ENCODE assay signal across 20 cellular contexts in the genomic region with DNA sequence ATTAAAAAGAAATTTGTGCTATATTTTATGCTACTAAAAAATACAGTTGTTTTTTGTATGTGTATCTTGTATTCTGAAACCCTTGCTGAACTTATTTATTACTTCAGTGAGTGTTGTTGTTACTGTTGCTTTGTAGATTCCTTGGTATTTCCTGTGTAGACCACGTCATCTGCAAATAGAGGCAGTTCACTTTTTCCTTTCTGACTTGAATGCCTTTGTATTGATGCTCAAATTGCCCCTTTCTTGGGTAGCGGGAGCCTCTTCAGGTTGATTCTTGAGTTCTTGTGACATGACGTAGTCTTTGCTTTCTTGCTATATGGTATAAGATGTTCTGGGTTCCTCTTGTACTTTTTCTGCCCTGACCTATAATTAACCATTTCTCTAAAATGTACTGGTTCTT.
A peak's percentile ranks its signal among the peaks of the same experiment; 100 is the strongest.
DNase-seq lines count a peak whose midpoint lies in the region; ATAC-seq and TF ChIP-seq lines count a peak whose summit lies in the region.
"Had no signal": no experiment of that assay in that cellular context is flagged by ENCODE, and none has a peak within 500 bp of the region (broad histone marks: within the 10 kb centered on the region; RNA-seq: fewer than 3 reads in every experiment).

No MANE protein-coding gene starts in this region.

- CTCF ChIA-PET in IMR-90 (lab: Yijun Ruan, JAX): no interaction called here

- H3K27me3 ChIP-seq in IMR-90 (ENCODE audit: control insufficient read depth, insufficient read depth, low read length): no peaks in the 10 kb centered on the region
- H3K27me3 ChIP-seq: spleen had no signal

- H3K36me3 ChIP-seq in IMR-90 (ENCODE audit: control insufficient read depth, insufficient read depth, low read length): no peaks in the 10 kb centered on the region
- H3K36me3 ChIP-seq: spleen had no signal

- TF ChIP-seq CTCF in IMR-90 (conservative IDR thresholded peaks at IDR 0.05; ENCODE audit: low read depth, low read length): no peak
- TF ChIP-seq CTCF in fibroblast of pulmonary artery (IDR thresholded peaks at IDR 0.05; ENCODE audit: low read length, missing control alignments): no peak
- no peak for TF ChIP-seq CTCF in lower leg skin (IDR thresholded peaks at IDR 0.05)

- H3K18ac ChIP-seq in IMR-90 (ENCODE audit: low read depth, low read length): no peak overlapping the region

- intact Hi-C loops in IMR-90 (cut with micrococcal nuclease) (no loop called here), lower leg skin (cut with DNase I; ENCODE audit: low total_unique reads) (no loop called here)

- H2BK15ac ChIP-seq in IMR-90 (ENCODE audit: low read depth, low read length): no peak overlapping the region

- H3K9me1 ChIP-seq in IMR-90 (ENCODE audit: insufficient read depth, low read length): no peaks in the 10 kb centered on the region

- no peak overlapping the region for H2AFZ ChIP-seq in IMR-90 (replicated peaks; ENCODE audit: low read length, poor library complexity)
- H2AFZ ChIP-seq: GM23338 had no signal

- no peak overlapping the region for H3K14ac ChIP-seq in IMR-90 (replicated peaks; ENCODE audit: low read depth, low read length)

- H3K23ac ChIP-seq in IMR-90 (ENCODE audit: low read depth, low read length): no peak overlapping the region

- no peaks in the 10 kb centered on the region for H3K4me1 ChIP-seq in IMR-90 (ENCODE audit: control insufficient read depth, insufficient read depth, low read length)
- H3K4me1 ChIP-seq: spleen had no signal

- H3K4ac ChIP-seq in IMR-90 (ENCODE audit: low read depth, low read length): no peak overlapping the region

- no peak for TF ChIP-seq RAD21 in IMR-90 (IDR thresholded peaks at IDR 0.05; ENCODE audit: low read length)

- DNase-seq in IMR-90 (peak; percentile 47), amniotic epithelial cell (ENCODE audit: low read depth) (peak; percentile 46), fibroblast of pulmonary artery (ENCODE audit: low read depth) (peak; percentile 71), skeletal muscle cell (ENCODE audit: low read depth) (peak; percentile 1), superior temporal gyrus (ENCODE audit: extremely low spot score) (no peak), lower leg skin (ENCODE audit: low spot score in 2 of 2) (no peak), DMS153 treated with DMSO at 0.1 percent for 48 hours (lab: John Stamatoyannopoulos, UW; ENCODE audit: unreplicated experiment) (no peak)
- DNase-seq: activated CD4-positive, alpha-beta T cell treated with anti-CD3 and anti-CD28 coated beads, Interleukin-2, amount 50 U/mL, for 48 hours; activated naive CD4-positive, alpha-beta T cell; anterior cingulate cortex; NCI-H1105 treated with DMSO at 0.1 percent for 48 hours; NCI-H2081; NCI-H446; SK-N-SH; spleen; stimulated activated CD4-positive, alpha-beta T cell treated with anti-CD3 and anti-CD28 coated beads, Interleukin-4, amount 100 ng/mL, for 24 hours; stimulated activated naive CD8-positive, alpha-beta T cell treated with anti-CD3 and anti-CD28 coated beads, Interleukin-15, amount 100 ng/mL, for 72 hours; trophoblast cell had no signal

- H2BK120ac ChIP-seq in IMR-90 (ENCODE audit: low read depth, low read length): no peak overlapping the region

- no CpG with 5 or more reads among the region's 3 CpGs for WGBS in IMR-90 (ENCODE audit: extremely low coverage in 2 of 2, insufficient read length in 1 of 2), 2 experiments
- WGBS in lower leg skin, 2 donors: 72 to 81% methylated on average over 3 of the region's 3 CpGs

- no peak overlapping the region for H3K9ac ChIP-seq in IMR-90 (ENCODE audit: low read depth, low read length)
- H3K9ac ChIP-seq: SK-N-SH had no signal

- ATAC-seq in IMR-90 (ENCODE audit: low read depth): peak; percentile 17; the same call in 1 of the 2 replicates
- no peak for ATAC-seq in esophagus mucosa
- ATAC-seq: GM23338; stimulated activated naive CD8-positive, alpha-beta T cell treated with anti-CD3 and anti-CD28 coated beads, Interleukin-15, amount 100 ng/mL, for 72 hours had no signal

- in situ Hi-C loops in IMR-90 (cut with MboI; ENCODE audit: low sequenced_read_pairs): no loop called here

- no peak overlapping the region for H3K27ac ChIP-seq in IMR-90 (ENCODE audit: insufficient read depth, low read length)
- H3K27ac ChIP-seq: spleen had no signal

- no peak overlapping the region for H2BK5ac ChIP-seq in IMR-90 (ENCODE audit: low read depth, low read length, poor library complexity, severe bottlenecking)

- H3K56ac ChIP-seq in IMR-90 (ENCODE audit: extremely low read depth, insufficient read depth, low read length): no peak overlapping the region

- H3K4me2 ChIP-seq in IMR-90 (ENCODE audit: low read depth, low read length): no peak overlapping the region
- H3K4me2 ChIP-seq: GM23338, SK-N-SH had no signal

- no peak overlapping the region for H2AK9ac ChIP-seq in IMR-90 (replicated peaks; ENCODE audit: low read depth, low read length, poor library complexity)

- H4K91ac ChIP-seq in IMR-90 (ENCODE audit: insufficient read depth, low read depth, low read length): no peak overlapping the region

- BruUV-seq in IMR-90 (replicated peaks; lab: Mats Ljungman, UMichigan): no TSS peak

- no peak overlapping the region for H4K5ac ChIP-seq in IMR-90 (ENCODE audit: low read depth, low read length)

- POLR2A ChIA-PET in IMR-90 (lab: Charles Lee; ENCODE audit: unreplicated experiment): no interaction called here

- no peak overlapping the region for H2BK20ac ChIP-seq in IMR-90 (ENCODE audit: low read depth, low read length)

- H4K8ac ChIP-seq in IMR-90 (ENCODE audit: low read depth in 2 of 2, low read length in 2 of 2): no peak overlapping the region

- H3K9me3 ChIP-seq in IMR-90 (ENCODE audit: control insufficient read depth, insufficient read depth, low read length): peaks cover 9% of the 10 kb centered on the region; the same call in 1 of the 2 replicates
- H3K9me3 ChIP-seq: SK-N-SH, spleen had no signal

- dilution Hi-C loops in IMR-90 (cut with HindIII; ENCODE audit: low sequenced_read_pairs, unreplicated experiment): no loop called here

- H3K4me3 ChIP-seq in IMR-90 (ENCODE audit: insufficient read depth, low read depth, low read length): no peak overlapping the region
- H3K4me3 ChIP-seq in fibroblast of pulmonary artery (replicated peaks; ENCODE audit: low read depth, low read length): no peak overlapping the region
- H3K4me3 ChIP-seq in skeletal muscle cell (ENCODE audit: low read depth, low read length): no peak overlapping the region
- no peak overlapping the region for H3K4me3 ChIP-seq in lower leg skin (ENCODE audit: low read depth, poor library complexity, severe bottlenecking)
- H3K4me3 ChIP-seq: GM23338, spleen had no signal

- TF ChIP-seq POLR2A in IMR-90 (IDR thresholded peaks at IDR 0.05; ENCODE audit: low read depth, low read length): no peak
- TF ChIP-seq POLR2A in lower leg skin (IDR thresholded peaks at IDR 0.05): no peak

- H3K79me1 ChIP-seq in IMR-90 (ENCODE audit: low read depth in 1 of 2, low read length in 2 of 2): no peaks in the 10 kb centered on the region

- H4K20me1 ChIP-seq in IMR-90 (ENCODE audit: insufficient read depth, low read length): no peaks in the 10 kb centered on the region

- no peak overlapping the region for H2AK5ac ChIP-seq in IMR-90 (ENCODE audit: low read depth, low read length)

TF ChIP-seq in IMR-90, 13 proteins besides CTCF, POLR2A, EP300 and RAD21:
- TF ChIP-seq FOS (IDR thresholded peaks at IDR 0.05; ENCODE audit: low read depth, low read length) (no peak), SMC3 (IDR thresholded peaks at IDR 0.05; ENCODE audit: low read depth, low read length) (no peak)
TF ChIP-seq in IMR-90: peak in this region for 0.

Comparison
In these comparisons a context has a peak if more than half of its experiments do, and no peak if none do; other contexts are left out.
1. DNase-seq: peak in IMR-90 (single experiment), amniotic epithelial cell (single experiment), fibroblast of pulmonary artery (single experiment) and skeletal muscle cell (single experiment); none in superior temporal gyrus (single experiment), lower leg skin (0 of 2) and DMS153 treated with DMSO at 0.1 percent for 48 hours (single experiment).